Comparison of ENCODE assay signal across 20 cellular contexts in the genomic region with DNA sequence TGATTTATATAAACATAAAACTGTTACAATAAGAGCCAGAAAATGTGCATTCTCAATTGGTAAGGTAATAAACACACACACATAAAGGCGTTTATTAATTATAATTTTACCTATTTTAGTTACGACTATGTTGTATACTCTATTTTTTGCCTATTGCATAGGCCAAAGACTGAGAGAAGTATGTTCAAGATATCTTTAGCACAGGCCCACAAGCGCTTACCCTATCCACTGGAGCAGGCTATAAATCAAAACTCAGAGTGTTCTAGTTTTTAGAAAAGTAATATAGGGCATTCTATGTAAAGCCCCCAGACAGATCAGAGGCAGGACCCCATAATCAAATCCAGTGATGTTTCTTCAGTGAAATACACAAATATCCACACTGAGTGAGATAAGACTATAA.
"Had no signal": no experiment of that assay in that cellular context is flagged by ENCODE, and none has a peak within 500 bp of the region (broad histone marks: within the 10 kb centered on the region; RNA-seq: fewer than 3 reads in every experiment).

No MANE protein-coding gene starts in this region.

- DNase-seq: heart left ventricle; hypothalamus; immature natural killer cell; mesendoderm; naive B cell; natural killer cell; nephron progenitor cell; occipital lobe; psoas muscle; right lobe of liver; stimulated activated CD4-positive, alpha-beta T cell treated with anti-CD3 and anti-CD28 coated beads, Interleukin-1b, Interleukin-23, amount 100 ng/mL, for 48 hours; stimulated activated CD4-positive, alpha-beta T cell treated with anti-CD3 and anti-CD28 coated beads, Interleukin-4, amount 100 ng/mL, for 1 hour; stimulated activated naive B cell treated with anti-CD40 and anti-IgM and Interleukin-4, amounts not matched to agents 10 μg/mL and 1 μg/mL and 100 μg/mL, for 72 hours; stimulated activated naive CD8-positive, alpha-beta T cell treated with anti-CD3 and anti-CD28 coated beads, Interleukin-15, Interleukin-2, amounts not matched to agents 100 U/mL and 50 U/mL, for 24 hours; stomach; testis; thyroid gland; transverse colon; upper lobe of left lung had no signal

- ATAC-seq: left lobe of liver; natural killer cell; psoas muscle; right lobe of liver; stimulated activated naive B cell treated with anti-CD40 and anti-IgM and Interleukin-4, amounts not matched to agents 10 μg/mL and 1 μg/mL and 100 μg/mL, for 72 hours; stimulated activated naive CD8-positive, alpha-beta T cell treated with anti-CD3 and anti-CD28 coated beads, Interleukin-15, Interleukin-2, amounts not matched to agents 100 U/mL and 50 U/mL, for 24 hours had no signal
